8 cellular contexts compared by ENCODE assay signal in the genomic region with DNA sequence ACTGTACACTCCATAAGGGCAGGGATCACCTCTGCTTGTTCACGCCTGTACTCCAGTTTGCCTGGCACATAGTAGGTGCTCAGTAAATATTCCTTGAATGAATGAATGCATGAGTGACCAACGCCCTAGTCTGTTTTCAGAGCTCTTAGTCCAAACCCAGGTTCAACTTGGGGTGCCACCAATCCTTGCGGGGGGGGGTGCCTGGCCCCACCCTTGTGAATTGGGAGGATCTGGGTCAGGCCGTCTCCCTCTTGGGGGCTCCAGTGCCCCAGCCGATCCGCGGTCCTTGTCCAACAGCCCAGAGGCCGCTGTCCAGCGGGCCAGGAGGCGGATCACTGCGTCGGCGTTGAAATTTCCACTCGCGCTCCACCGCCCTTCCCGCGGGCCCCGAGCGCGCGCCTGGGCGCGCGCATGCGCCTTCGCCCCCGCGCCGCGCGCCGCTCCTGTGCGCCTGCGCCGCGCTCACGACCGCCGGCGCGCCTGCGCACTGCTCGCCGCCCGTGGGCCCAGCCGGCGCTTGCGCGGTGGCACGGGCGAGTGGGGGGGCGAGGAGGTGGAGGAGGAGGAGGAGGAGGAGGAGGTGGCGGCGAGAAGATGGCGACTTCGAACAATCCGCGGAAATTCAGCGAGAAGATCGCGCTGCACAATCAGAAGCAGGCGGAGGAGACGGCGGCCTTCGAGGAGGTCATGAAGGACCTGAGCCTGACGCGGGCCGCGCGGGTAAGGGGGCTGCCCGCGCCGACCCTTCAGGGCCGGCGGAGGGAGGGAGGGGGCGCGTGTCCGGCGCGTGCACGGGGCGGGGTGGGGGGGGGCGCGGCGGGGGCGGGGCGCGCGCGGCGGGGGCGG. TPM values are rescaled to one million over a fixed set of nuclear protein-coding genes. Genes with fewer than 3 reads are reported as not detected.
A peak's percentile ranks its signal among the peaks of the same experiment; 100 is the strongest.
DNase-seq lines count a peak whose midpoint lies in the region; ATAC-seq and TF ChIP-seq lines count a peak whose summit lies in the region.

CRTC1 (plus strand) TSS at position 572 of the 846 bp plus-strand sequence; CDS start at position 595, 23 bp downstream.

- TF ChIP-seq CTCF in colonic mucosa (IDR thresholded peaks at IDR 0.05) = no peak

- peaks cover 7% of the 10 kb centered on the region for H3K4me1 ChIP-seq in colonic mucosa

- H3K27me3 ChIP-seq in colonic mucosa = no peaks in the 10 kb centered on the region

- peak; percentile 86 for DNase-seq in ACHN
- DNase-seq in NCI-H510A (lab: John Stamatoyannopoulos, UW) = peak; percentile 78
- peak; percentile 93 for DNase-seq in activated CD4-positive, alpha-beta T cell treated with anti-CD3 and anti-CD28 coated beads for 48 hours
- DNase-seq in colonic mucosa = peak; percentile 90
- peak; percentile 96 for DNase-seq in left kidney (ENCODE audit: low read depth, low spot score)
- DNase-seq in stimulated activated CD4-positive, alpha-beta T cell treated with anti-CD3 and anti-CD28 coated beads, Interleukin-1b, Interleukin-23, amount 100 ng/mL, for 4 hours (ENCODE audit: low read depth in 2 of 2) = peak; percentile 91 to 92

- peak within 1 kb of the TSS; percentile 54 for H3K4me3 ChIP-seq in colonic mucosa

- ATAC-seq in GM18909 (IDR thresholded peaks at IDR 0.05; ENCODE audit: poor library complexity, unreplicated experiment) = peak; percentile 70
- peak; percentile 79 for ATAC-seq in HG03354 (IDR thresholded peaks at IDR 0.05; ENCODE audit: poor library complexity, severe bottlenecking, unreplicated experiment)

- no peaks in the 10 kb centered on the region for H3K9me3 ChIP-seq in colonic mucosa

- in situ Hi-C loops in ACHN (cut with HindIII; ENCODE audit: low pct_ligation_motif_present, low pct_unique_long_range_greater_than_20kb, low sequenced_read_pairs) = no loop called here

- H3K9ac ChIP-seq in colonic mucosa (ENCODE audit: low read depth in 2 of 2, low read length in 2 of 2) = peak within 1 kb of the TSS; percentile 72 to 82

- peak within 1 kb of the TSS; percentile 61 for H3K27ac ChIP-seq in colonic mucosa

- H3K36me3 ChIP-seq in colonic mucosa = no peaks in the 10 kb centered on the region

- intact Hi-C loops in colonic mucosa (cut with DNase I) = loop anchor here (10.0 kb wide), 1 partner anchor 161 kb away; no protein-coding TSS in a partner anchor

RNA-seq across cellular contexts. Expression of gene CRTC1, which starts in this region (rescaled TPM):
- 10 to 100 TPM in 1 of 2 donors, 1 to 10 TPM in 1; 7.6 to 10.3 TPM for total RNA-seq in colonic mucosa

Comparison
In these comparisons a context has a peak if more than half of its experiments do, and no peak if none do; other contexts are left out.
1. Peak in every context shown above with its lines: DNase-seq, ATAC-seq, H3K4me3 ChIP-seq and H3K27ac ChIP-seq.